ENCODE assay signal across 8 cellular contexts in genomic region chr20:13819885-13820645, GRCh38. TPM values are rescaled to one million over a fixed set of nuclear protein-coding genes. Genes with fewer than 3 reads are reported as not detected.
DNase-seq lines count a peak whose midpoint lies in the region; ATAC-seq lines count a peak whose summit lies in the region.

No MANE protein-coding gene starts in this region.

- H3K36me3 ChIP-seq in rectal smooth muscle tissue (ENCODE audit: control insufficient read depth, insufficient read depth, low read length), result peaks cover 13% of the 10 kb centered on the region

- CTCF ChIA-PET in activated CD4-positive, alpha-beta memory T cell treated with anti-CD3 and anti-CD28 coated beads for 36 hours (lab: Charles Lee), result interaction anchor here (0.6 to 2.9 kb wide), 20 partner anchors 13 to 570 kb away, joined by 3 to 10 read pairs (median 4); partner anchors contain the start of genes ESF1 and NDUFAF5

- peaks cover 18% of the 10 kb centered on the region for H3K4me1 Mint-ChIP-seq in activated CD4-positive, alpha-beta memory T cell treated with anti-CD3 and anti-CD28 coated beads for 36 hours (ENCODE audit: low read depth)

- H3K36me3 Mint-ChIP-seq in activated CD4-positive, alpha-beta memory T cell treated with anti-CD3 and anti-CD28 coated beads for 36 hours, result peaks cover 21% of the 10 kb centered on the region

- no peak overlapping the region for H3K4me3 ChIP-seq in rectal smooth muscle tissue (ENCODE audit: low read length)

- H3K27ac ChIP-seq in rectal smooth muscle tissue (ENCODE audit: low read depth, low read length), result peak overlapping the region; percentile 4

- H3K9ac ChIP-seq in rectal smooth muscle tissue (ENCODE audit: low read length), result no peak overlapping the region

- H3K27ac Mint-ChIP-seq in activated CD4-positive, alpha-beta memory T cell treated with anti-CD3 and anti-CD28 coated beads for 36 hours, result no peak overlapping the region

- no peaks in the 10 kb centered on the region for H3K27me3 Mint-ChIP-seq in activated CD4-positive, alpha-beta memory T cell treated with anti-CD3 and anti-CD28 coated beads for 36 hours

- H3K27me3 ChIP-seq in rectal smooth muscle tissue (ENCODE audit: control insufficient read depth, insufficient read depth, low read length), result no peaks in the 10 kb centered on the region

- no peak overlapping the region for H3K4me3 Mint-ChIP-seq in activated CD4-positive, alpha-beta memory T cell treated with anti-CD3 and anti-CD28 coated beads for 36 hours

- intact Hi-C loops in activated CD4-positive, alpha-beta memory T cell treated with anti-CD3 and anti-CD28 coated beads for 36 hours (cut with micrococcal nuclease), result loop anchor here (1.0 kb wide), 1 partner anchor 235 kb away; no protein-coding TSS in a partner anchor

- ATAC-seq in GM19395 (IDR thresholded peaks at IDR 0.05; ENCODE audit: unreplicated experiment) (peak; percentile 83), HG03342 (IDR thresholded peaks at IDR 0.05; ENCODE audit: unreplicated experiment) (peak; percentile 85), HG03439 (IDR thresholded peaks at IDR 0.05; ENCODE audit: unreplicated experiment) (no peak)

- POLR2A ChIA-PET in activated CD4-positive, alpha-beta memory T cell treated with anti-CD3 and anti-CD28 coated beads for 36 hours (lab: Charles Lee), result no interaction called here

- H3K4me1 ChIP-seq in rectal smooth muscle tissue (ENCODE audit: control insufficient read depth, insufficient read depth, low read length), result peaks cover 2% of the 10 kb centered on the region

- DNase-seq in DMS53 treated with DMSO at 0.1 percent for 48 hours (lab: John Stamatoyannopoulos, UW; ENCODE audit: unreplicated experiment) (peak; percentile 84), NCI-H2227 treated with DMSO at 0.1 percent for 48 hours (lab: John Stamatoyannopoulos, UW) (peak; percentile 61), globus pallidus (ENCODE audit: low spot score) (peak; percentile 25)
- peak; percentile 11 for DNase-seq in activated CD4-positive, alpha-beta memory T cell treated with anti-CD3 and anti-CD28 coated beads for 36 hours

- no peaks in the 10 kb centered on the region for H3K9me3 Mint-ChIP-seq in activated CD4-positive, alpha-beta memory T cell treated with anti-CD3 and anti-CD28 coated beads for 36 hours

RNA-seq across cellular contexts. Expression of gene NDUFAF5, which starts 35.2 kb away (rescaled TPM):
- 10 to 100 TPM; 23.8 to 28.3 TPM for total RNA-seq in activated CD4-positive, alpha-beta memory T cell treated with anti-CD3 and anti-CD28 coated beads for 36 hours

RNA-seq across cellular contexts. Expression of gene ESF1, which starts 35.3 kb away (rescaled TPM):
- 10 to 100 TPM; 17.3 to 17.9 TPM for total RNA-seq in activated CD4-positive, alpha-beta memory T cell treated with anti-CD3 and anti-CD28 coated beads for 36 hours

Comparison
In these comparisons a context has a peak if more than half of its experiments do, and no peak if none do; other contexts are left out.
1. DNase-seq: peak in every context shown above with its lines; median percentile 84 in DMS53 treated with DMSO at 0.1 percent for 48 hours; 61 in NCI-H2227 treated with DMSO at 0.1 percent for 48 hours; 25 in globus pallidus; 11 in activated CD4-positive, alpha-beta memory T cell treated with anti-CD3 and anti-CD28 coated beads for 36 hours.